ENCODE assay signal across 1 cellular context in genomic region chr15:72890043-72890442, GRCh38.
TF ChIP-seq lines count a peak whose summit lies in the region.

No MANE protein-coding gene starts in this region.

TF ChIP-seq in GM23338, 12 proteins besides CTCF, POLR2A, EP300 and RAD21 (continued from another document):
- TF ChIP-seq ZNF462 (CRISPR knock-in tag; IDR thresholded peaks at IDR 0.05) (no peak), CREB1 (CRISPR knock-in tag; IDR thresholded peaks at IDR 0.05; ENCODE audit: low read depth) (no peak), NANOG (IDR thresholded peaks at IDR 0.05; ENCODE audit: borderline replicate concordance) (no peak), STAT1 (IDR thresholded peaks at IDR 0.05; ENCODE audit: unreplicated experiment) (no peak), ETS1 (IDR thresholded peaks at IDR 0.05) (no peak), ZNF114 (CRISPR knock-in tag; IDR thresholded peaks at IDR 0.05) (no peak), POLR2AphosphoS5 (IDR thresholded peaks at IDR 0.05; ENCODE audit: low read depth) (no peak), REST (IDR thresholded peaks at IDR 0.05; ENCODE audit: unreplicated experiment) (no peak), EZH2 (IDR thresholded peaks at IDR 0.05; ENCODE audit: low read depth, unreplicated experiment) (no peak)
